In the genomic region with DNA sequence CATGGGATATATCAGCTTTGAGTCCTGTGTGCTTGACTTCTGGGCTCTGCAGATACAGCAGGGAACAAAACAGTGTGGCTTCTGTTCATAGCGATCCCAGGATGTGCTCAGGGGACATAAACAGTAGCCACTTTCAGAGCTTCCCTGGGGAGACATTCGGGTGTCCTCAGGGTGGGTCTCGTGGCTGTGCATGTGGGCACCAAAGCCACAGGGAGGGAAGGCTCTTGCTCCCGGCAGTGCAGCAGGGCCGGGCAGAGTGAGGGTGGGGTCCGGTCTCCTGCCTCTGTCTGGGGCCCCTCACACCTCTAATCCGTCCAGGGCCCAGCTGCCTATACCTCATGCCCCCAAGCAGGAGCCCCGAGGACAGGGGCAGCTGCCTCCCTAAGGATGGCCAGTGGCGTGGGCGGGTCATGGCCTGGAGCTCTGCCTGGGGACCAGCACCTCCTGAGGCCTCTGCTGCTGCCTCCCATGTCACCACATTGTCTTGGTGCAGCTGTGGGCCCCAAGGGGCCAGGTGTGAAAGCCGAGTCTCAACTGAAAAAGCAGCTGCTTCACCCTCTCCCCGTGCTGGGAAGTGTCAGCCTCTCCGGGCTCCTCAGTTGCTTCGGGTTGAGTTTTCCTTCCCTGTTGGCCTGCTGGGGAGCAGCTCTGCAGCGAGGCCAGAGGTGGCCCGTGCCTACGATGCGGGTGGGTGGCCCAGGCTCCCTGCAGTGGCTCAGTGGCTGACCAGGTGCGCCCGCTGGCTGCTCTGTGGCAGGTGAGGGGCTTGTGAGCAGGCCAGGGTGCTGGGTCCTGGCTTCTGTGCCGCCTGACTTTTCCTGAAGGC, we compare ENCODE assay signal across 1 cellular context.
A peak's percentile ranks its signal among the peaks of the same experiment; 100 is the strongest.
TF ChIP-seq lines count a peak whose summit lies in the region.

No MANE protein-coding gene starts in this region.

TF ChIP-seq in GM12878, 131 proteins besides CTCF, POLR2A, EP300 and RAD21 (continues in another document):
- 0 out of 2 replicates have a peak, but pooled peaks have one; percentile 13 for TF ChIP-seq RUNX3 (IDR thresholded peaks at IDR 0.05; ENCODE audit: low read length)
- TF ChIP-seq BHLHE40 (IDR thresholded peaks at IDR 0.05; ENCODE audit: borderline replicate concordance in 1 of 2, low read depth in 2 of 2, low read length in 1 of 2) = peak; percentile 25 to 78; a peak in 3 of 4 replicates
- no peak for TF ChIP-seq YY1 (IDR thresholded peaks at IDR 0.05; ENCODE audit: low read depth, low read length)
- TF ChIP-seq HCFC1 (IDR thresholded peaks at IDR 0.05; ENCODE audit: low read length) = no peak
- no peak for TF ChIP-seq POU2F2 (IDR thresholded peaks at IDR 0.05; ENCODE audit: borderline replicate concordance, low read depth, low read length)
- no peak for TF ChIP-seq SMARCA5 (IDR thresholded peaks at IDR 0.05)
- TF ChIP-seq, protein P1, sequence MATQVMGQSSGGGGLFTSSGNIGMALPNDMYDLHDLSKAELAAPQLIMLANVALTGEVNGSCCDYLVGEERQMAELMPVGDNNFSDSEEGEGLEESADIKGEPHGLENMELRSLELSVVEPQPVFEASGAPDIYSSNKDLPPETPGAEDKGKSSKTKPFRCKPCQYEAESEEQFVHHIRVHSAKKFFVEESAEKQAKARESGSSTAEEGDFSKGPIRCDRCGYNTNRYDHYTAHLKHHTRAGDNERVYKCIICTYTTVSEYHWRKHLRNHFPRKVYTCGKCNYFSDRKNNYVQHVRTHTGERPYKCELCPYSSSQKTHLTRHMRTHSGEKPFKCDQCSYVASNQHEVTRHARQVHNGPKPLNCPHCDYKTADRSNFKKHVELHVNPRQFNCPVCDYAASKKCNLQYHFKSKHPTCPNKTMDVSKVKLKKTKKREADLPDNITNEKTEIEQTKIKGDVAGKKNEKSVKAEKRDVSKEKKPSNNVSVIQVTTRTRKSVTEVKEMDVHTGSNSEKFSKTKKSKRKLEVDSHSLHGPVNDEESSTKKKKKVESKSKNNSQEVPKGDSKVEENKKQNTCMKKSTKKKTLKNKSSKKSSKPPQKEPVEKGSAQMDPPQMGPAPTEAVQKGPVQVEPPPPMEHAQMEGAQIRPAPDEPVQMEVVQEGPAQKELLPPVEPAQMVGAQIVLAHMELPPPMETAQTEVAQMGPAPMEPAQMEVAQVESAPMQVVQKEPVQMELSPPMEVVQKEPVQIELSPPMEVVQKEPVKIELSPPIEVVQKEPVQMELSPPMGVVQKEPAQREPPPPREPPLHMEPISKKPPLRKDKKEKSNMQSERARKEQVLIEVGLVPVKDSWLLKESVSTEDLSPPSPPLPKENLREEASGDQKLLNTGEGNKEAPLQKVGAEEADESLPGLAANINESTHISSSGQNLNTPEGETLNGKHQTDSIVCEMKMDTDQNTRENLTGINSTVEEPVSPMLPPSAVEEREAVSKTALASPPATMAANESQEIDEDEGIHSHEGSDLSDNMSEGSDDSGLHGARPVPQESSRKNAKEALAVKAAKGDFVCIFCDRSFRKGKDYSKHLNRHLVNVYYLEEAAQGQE (IDR thresholded peaks at IDR 0.05; ENCODE audit: low read depth, low read length) = no peak
- TF ChIP-seq BCL3 (IDR thresholded peaks at IDR 0.05; ENCODE audit: borderline replicate concordance, insufficient read depth, low read depth, low read length, poor library complexity, severe bottlenecking) = no peak
- TF ChIP-seq ATF3 (IDR thresholded peaks at IDR 0.05; ENCODE audit: borderline replicate concordance, extremely low read depth, low read depth, low read length) = no peak
- no peak for TF ChIP-seq PML (IDR thresholded peaks at IDR 0.05; ENCODE audit: low read length)
- no peak for TF ChIP-seq ZNF217 (IDR thresholded peaks at IDR 0.05)
- TF ChIP-seq SUZ12 (IDR thresholded peaks at IDR 0.05; ENCODE audit: unreplicated experiment) = no peak
- TF ChIP-seq PAX5 (IDR thresholded peaks at IDR 0.05; ENCODE audit: borderline replicate concordance, low read depth, low read length) = no peak
- TF ChIP-seq HDGF (IDR thresholded peaks at IDR 0.05) = no peak; the same call in none of the 2 replicates
- TF ChIP-seq CREB1 (IDR thresholded peaks at IDR 0.05; ENCODE audit: low read depth) = no peak
- no peak for TF ChIP-seq NR2C2 (IDR thresholded peaks at IDR 0.05; ENCODE audit: borderline replicate concordance, control insufficient read depth, insufficient read length, low read depth)
- TF ChIP-seq NBN (IDR thresholded peaks at IDR 0.05) = 0 out of 2 replicates have a peak, but pooled peaks have one; percentile 53
- TF ChIP-seq ELK1 (IDR thresholded peaks at IDR 0.05; ENCODE audit: low read depth, low read length) = no peak
- TF ChIP-seq POLR2AphosphoS5 (IDR thresholded peaks at IDR 0.05; ENCODE audit: low read length) = no peak
- peak; percentile 67; the same call in 1 of the 2 replicates for TF ChIP-seq ZNF687 (IDR thresholded peaks at IDR 0.05)
- peak; percentile 72; the same call in 1 of the 2 replicates for TF ChIP-seq MYB (IDR thresholded peaks at IDR 0.05; ENCODE audit: borderline replicate concordance, low read depth, low read length)
- TF ChIP-seq, protein P2, sequence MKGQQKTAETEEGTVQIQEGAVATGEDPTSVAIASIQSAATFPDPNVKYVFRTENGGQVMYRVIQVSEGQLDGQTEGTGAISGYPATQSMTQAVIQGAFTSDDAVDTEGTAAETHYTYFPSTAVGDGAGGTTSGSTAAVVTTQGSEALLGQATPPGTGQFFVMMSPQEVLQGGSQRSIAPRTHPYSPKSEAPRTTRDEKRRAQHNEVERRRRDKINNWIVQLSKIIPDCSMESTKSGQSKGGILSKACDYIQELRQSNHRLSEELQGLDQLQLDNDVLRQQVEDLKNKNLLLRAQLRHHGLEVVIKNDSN (IDR thresholded peaks at IDR 0.05; ENCODE audit: borderline replicate concordance, extremely low read length, insufficient read depth, low read depth, low read length) = no peak
- TF ChIP-seq LARP7 (IDR thresholded peaks at IDR 0.05) = peak; percentile 35; the same call in 1 of the 2 replicates
- TF ChIP-seq EGR1 (IDR thresholded peaks at IDR 0.05; ENCODE audit: borderline replicate concordance in 1 of 2, low read depth in 2 of 2, low read length in 2 of 2) = peak in 1 of 2 experiments; percentile 56; a peak in 1 of 3 replicates
- no peak for TF ChIP-seq ASH2L (IDR thresholded peaks at IDR 0.05; ENCODE audit: borderline replicate concordance, low read depth)
- TF ChIP-seq, protein P3, sequence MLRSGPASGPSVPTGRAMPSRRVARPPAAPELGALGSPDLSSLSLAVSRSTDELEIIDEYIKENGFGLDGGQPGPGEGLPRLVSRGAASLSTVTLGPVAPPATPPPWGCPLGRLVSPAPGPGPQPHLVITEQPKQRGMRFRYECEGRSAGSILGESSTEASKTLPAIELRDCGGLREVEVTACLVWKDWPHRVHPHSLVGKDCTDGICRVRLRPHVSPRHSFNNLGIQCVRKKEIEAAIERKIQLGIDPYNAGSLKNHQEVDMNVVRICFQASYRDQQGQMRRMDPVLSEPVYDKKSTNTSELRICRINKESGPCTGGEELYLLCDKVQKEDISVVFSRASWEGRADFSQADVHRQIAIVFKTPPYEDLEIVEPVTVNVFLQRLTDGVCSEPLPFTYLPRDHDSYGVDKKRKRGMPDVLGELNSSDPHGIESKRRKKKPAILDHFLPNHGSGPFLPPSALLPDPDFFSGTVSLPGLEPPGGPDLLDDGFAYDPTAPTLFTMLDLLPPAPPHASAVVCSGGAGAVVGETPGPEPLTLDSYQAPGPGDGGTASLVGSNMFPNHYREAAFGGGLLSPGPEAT (IDR thresholded peaks at IDR 0.05; ENCODE audit: low read depth) = 0 out of 2 replicates have a peak, but pooled peaks have one; percentile 51
- TF ChIP-seq NR2F1 (conservative IDR thresholded peaks at IDR 0.05) = peak; percentile 62
- no peak for TF ChIP-seq PRDM15 (CRISPR knock-in tag; IDR thresholded peaks at IDR 0.05)
- no peak for TF ChIP-seq RBBP5 (conservative IDR thresholded peaks at IDR 0.05)
- TF ChIP-seq SKIL (IDR thresholded peaks at IDR 0.05; ENCODE audit: low read depth, poor library complexity, severe bottlenecking) = no peak
- TF ChIP-seq PAX8 (IDR thresholded peaks at IDR 0.05) = no peak
- peak; percentile 91 for TF ChIP-seq MEF2B (IDR thresholded peaks at IDR 0.05; ENCODE audit: partially characterized antibody, poor library complexity, severe bottlenecking)
- 0 out of 2 replicates have a peak, but pooled peaks have one; percentile 82 for TF ChIP-seq GATAD2B (conservative IDR thresholded peaks at IDR 0.05; ENCODE audit: low read depth)
